ENCODE assay signal across 8 cellular contexts in the genomic region with DNA sequence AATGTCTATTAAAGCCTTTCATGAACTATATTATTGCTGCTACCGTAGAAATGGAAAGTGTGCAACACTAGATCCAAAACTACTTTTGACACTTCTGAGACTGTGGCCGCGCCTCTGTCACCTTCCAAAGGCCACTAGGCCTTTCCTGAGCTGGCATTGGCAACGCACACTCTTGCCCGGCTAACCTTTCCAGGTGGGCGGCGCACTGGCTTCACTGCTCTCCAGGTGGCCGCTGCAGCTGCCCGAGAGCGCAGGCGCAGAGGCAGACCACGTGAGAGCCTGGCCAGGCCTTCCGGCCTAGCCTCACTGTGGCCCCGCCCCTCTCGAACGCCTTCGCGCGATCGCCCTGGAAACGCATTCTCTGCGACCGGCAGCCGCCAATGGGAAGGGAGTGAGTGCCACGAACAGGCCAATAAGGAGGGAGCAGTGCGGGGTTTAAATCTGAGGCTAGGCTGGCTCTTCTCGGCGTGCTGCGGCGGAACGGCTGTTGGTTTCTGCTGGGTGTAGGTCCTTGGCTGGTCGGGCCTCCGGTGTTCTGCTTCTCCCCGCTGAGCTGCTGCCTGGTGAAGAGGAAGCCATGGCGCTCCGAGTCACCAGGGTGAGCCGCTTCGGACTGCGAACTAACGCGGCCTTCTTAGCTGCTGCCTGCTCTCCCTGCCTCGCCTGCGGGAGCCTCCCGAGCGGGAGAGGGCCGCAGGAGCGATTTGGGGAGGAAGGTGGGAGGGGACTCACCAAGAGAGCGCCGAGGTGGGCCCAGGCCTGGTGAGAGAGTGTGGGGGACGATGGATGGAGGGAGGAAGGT. TPM values are rescaled to one million over a fixed set of nuclear protein-coding genes. Genes with fewer than 3 reads are reported as not detected.
DNase-seq lines count a peak whose midpoint lies in the region; ATAC-seq lines count a peak whose summit lies in the region.

A gene (plus strand): TSS at position 465 of the 802 bp plus-strand sequence. CDS start 113 bp downstream, at position 578.

- H3K9me3 ChIP-seq in mononuclear cell (ENCODE audit: low read depth, low read length), result no peaks in the 10 kb centered on the region

- no peaks in the 10 kb centered on the region for H3K27me3 ChIP-seq in mononuclear cell (ENCODE audit: insufficient read depth, low read length)

- peaks cover 3% of the 10 kb centered on the region for H3K27me3 Mint-ChIP-seq in IgD-negative memory B cell

- peaks cover 19% of the 10 kb centered on the region for H3K4me1 ChIP-seq in mononuclear cell (ENCODE audit: insufficient read depth, low read length)

- peaks cover 11 to 22% (median 18%) of the 10 kb centered on the region in 3 donors for H3K4me1 Mint-ChIP-seq in IgD-negative memory B cell

- DNase-seq in DMS153 (lab: John Stamatoyannopoulos, UW), result peak; percentile 92
- peak; percentile 99 for DNase-seq in OCI-M1 (lab: John Stamatoyannopoulos, UW)
- peak; percentile 96 for DNase-seq in activated T-cell treated with anti-CD3 and anti-CD28 coated beads for 1 hour (ENCODE audit: low read depth)
- DNase-seq in epidermal melanocyte (ENCODE audit: insufficient read length, low spot score), result peak; percentile 99
- DNase-seq in stimulated activated CD8-positive, alpha-beta memory T cell treated with anti-CD3 and anti-CD28 coated beads, Interleukin-2, amount 100 ng/mL, for 48 hours (ENCODE audit: low read depth in 2 of 2), result peak; percentile 97 to 98

- H3K4me3 ChIP-seq in mononuclear cell (ENCODE audit: low read length), result peak within 1 kb of the TSS; percentile 66

- peak; percentile 98 for ATAC-seq in GM21576 (IDR thresholded peaks at IDR 0.05; ENCODE audit: unreplicated experiment)

- no peaks in the 10 kb centered on the region for H3K9me3 Mint-ChIP-seq in IgD-negative memory B cell

- H3K4me3 Mint-ChIP-seq in IgD-negative memory B cell, result peak within 1 kb of the TSS; percentile 89 to 98 (median 94)

- H3K27ac Mint-ChIP-seq in IgD-negative memory B cell, result peak within 1 kb of the TSS; percentile 88 to 98 (median 94)

- peaks cover 3% of the 10 kb centered on the region for H3K36me3 Mint-ChIP-seq in IgD-negative memory B cell

RNA-seq across cellular contexts. Expression of the gene that starts here (rescaled TPM):
- polyA plus RNA-seq in IgD-negative memory B cell, result 7.7 TPM
- 5.6 TPM for total RNA-seq in mononuclear cell

Comparison
In these comparisons a context has a peak if more than half of its experiments do, and no peak if none do; other contexts are left out.
1. Peak in every context shown above with its lines: DNase-seq, ATAC-seq and H3K4me3 ChIP-seq.